ENCODE assay signal across 8 cellular contexts in genomic region chr19:46515879-46516350, GRCh38. TPM values are rescaled to one million over a fixed set of nuclear protein-coding genes. Genes with fewer than 3 reads are reported as not detected.
DNase-seq lines count a peak whose midpoint lies in the region; ATAC-seq, FAIRE-seq and TF ChIP-seq lines count a peak whose summit lies in the region.

No MANE protein-coding gene starts in this region.

- in situ Hi-C loops in K562 (cut with MboI): no loop called here

- H2AFZ ChIP-seq in K562 (ENCODE audit: low read depth, low read length): peak overlapping the region; percentile 62

- peak; percentile 40 for DNase-seq in AG10803 (ENCODE audit: low read depth)
- no peak for DNase-seq in GM12864 (ENCODE audit: low read depth)
- DNase-seq in NOMO-1 treated with DMSO at 0.1 percent for 48 hours (lab: John Stamatoyannopoulos, UW; ENCODE audit: unreplicated experiment): peak; percentile 35
- DNase-seq in K562 (ENCODE audit: extremely low read depth in 1 of 4, low spot score in 3 of 4): peak; percentile 58 to 80 (median 76)
- no peak for DNase-seq in left lung

- H3K9ac ChIP-seq in K562 (ENCODE audit: insufficient read depth in 1 of 2, low read depth in 2 of 2, low read length in 2 of 2): no peak overlapping the region

- H3K36me3 ChIP-seq in K562 (ENCODE audit: control insufficient read depth, insufficient read depth, low read length) (no peaks in the 10 kb centered on the region), left lung (no peaks in the 10 kb centered on the region)

- TF ChIP-seq RAD21 in K562 (CRISPR knock-in tag; conservative IDR thresholded peaks at IDR 0.05 in 1 of 2, IDR thresholded peaks at IDR 0.05 in 1 of 2): peak in 1 of 2 experiments; percentile 54; a peak in 2 of 4 replicates

- no peaks in the 10 kb centered on the region for H3K9me1 ChIP-seq in K562 (ENCODE audit: control insufficient read depth, insufficient read depth, low read length)

- WGBS in K562 (ENCODE audit: insufficient coverage, low coverage, missing lambda C conversion rate): 13% methylated on average over 6 of the region's 6 CpGs

- CTCF ChIA-PET in K562 (lab: Yijun Ruan, JAX; ENCODE audit: low intra/inter-chr PET ratio): interaction anchor here (0.6 to 5.7 kb wide), 4 partner anchors 22 to 430 kb away, joined by 3 to 115 read pairs (median 7); no protein-coding TSS in a partner anchor

- TF ChIP-seq POLR2A in K562 (conservative IDR thresholded peaks at IDR 0.05): no peak

- no peaks in the 10 kb centered on the region for H3K79me2 ChIP-seq in K562 (ENCODE audit: control insufficient read depth, insufficient read depth, low read length)

- no peaks in the 10 kb centered on the region for H3K27me3 ChIP-seq in K562 (ENCODE audit: control insufficient read depth in 2 of 2, insufficient read depth in 2 of 2, low read length in 2 of 2)
- peaks cover 0 to 23% of the 10 kb centered on the region in 2 donors for H3K27me3 ChIP-seq in left lung

- H3K27ac ChIP-seq in K562 (ENCODE audit: extremely low read depth, low read depth, low read length) (no peak overlapping the region), left lung (no peak overlapping the region)

- ATAC-seq in K562 (peak; percentile 76), left lung (peak; percentile 50), HG03460 (IDR thresholded peaks at IDR 0.05; ENCODE audit: unreplicated experiment) (no peak), HG02884 (IDR thresholded peaks at IDR 0.05; ENCODE audit: unreplicated experiment) (no peak), HG02642 (IDR thresholded peaks at IDR 0.05; ENCODE audit: poor library complexity, unreplicated experiment) (no peak)

- BruUV-seq in K562 (replicated peaks; lab: Mats Ljungman, UMichigan): no TSS peak

- intact Hi-C loops in K562 (cut with micrococcal nuclease): no loop called here
- intact Hi-C loops in left lung (cut with DNase I): no loop called here

- TF ChIP-seq CTCF in AG10803 (conservative IDR thresholded peaks at IDR 0.05; ENCODE audit: low read length): peak; percentile 72
- peak; percentile 68 for TF ChIP-seq CTCF in GM12864 (IDR thresholded peaks at IDR 0.05; ENCODE audit: low read depth, low read length, missing control alignments)
- TF ChIP-seq CTCF in K562 (IDR thresholded peaks at IDR 0.05 in 2 of 3, conservative IDR thresholded peaks at IDR 0.05 in 1 of 3; ENCODE audit: insufficient read depth in 2 of 3, low read depth in 1 of 3, low read length in 3 of 3): peak; percentile 57 to 79 (median 69)
- peak; percentile 52 to 61 for TF ChIP-seq CTCF in left lung (IDR thresholded peaks at IDR 0.05)

- no peak for TF ChIP-seq EP300 in K562 (IDR thresholded peaks at IDR 0.05; ENCODE audit: low read length)

- H4K20me1 ChIP-seq in K562 (replicated peaks; ENCODE audit: control insufficient read depth, insufficient read depth, low read length): no peaks in the 10 kb centered on the region

- peak; percentile 82 for FAIRE-seq in K562 (lab: Jason Lieb, UNC)

- POLR2A ChIA-PET in K562 (lab: Yijun Ruan, JAX): interaction anchor here (0.7 to 1.4 kb wide), 4 partner anchors 111 to 216 kb away, joined by 3 read pairs; no protein-coding TSS in a partner anchor

- H3K4me1 ChIP-seq in K562 (replicated peaks in 1 of 2; ENCODE audit: control insufficient read depth in 2 of 2, insufficient read depth in 2 of 2, low read length in 2 of 2): peaks cover 0 to 8% of the 10 kb centered on the region in 2 experiments; a peak in 3 of 5 replicates
- H3K4me1 ChIP-seq in left lung: no peaks in the 10 kb centered on the region

- H3K4me3 ChIP-seq in AG10803 (ENCODE audit: low read length) (no peak overlapping the region), GM12864 (ENCODE audit: low read depth, low read length) (no peak overlapping the region), K562 (no peak overlapping the region), left lung (no peak overlapping the region)

- H3K4me2 ChIP-seq in K562 (ENCODE audit: insufficient read depth, low read length): no peak overlapping the region

- H3K9me3 ChIP-seq in K562 (replicated peaks; ENCODE audit: control insufficient read depth, insufficient read depth, low read depth, low read length) (no peaks in the 10 kb centered on the region), left lung (peaks cover 0 to 8% of the 10 kb centered on the region in 2 donors)

TF ChIP-seq in K562, 482 proteins besides CTCF, POLR2A, EP300 and RAD21 (continues in another document):
- TF ChIP-seq, protein P1, sequence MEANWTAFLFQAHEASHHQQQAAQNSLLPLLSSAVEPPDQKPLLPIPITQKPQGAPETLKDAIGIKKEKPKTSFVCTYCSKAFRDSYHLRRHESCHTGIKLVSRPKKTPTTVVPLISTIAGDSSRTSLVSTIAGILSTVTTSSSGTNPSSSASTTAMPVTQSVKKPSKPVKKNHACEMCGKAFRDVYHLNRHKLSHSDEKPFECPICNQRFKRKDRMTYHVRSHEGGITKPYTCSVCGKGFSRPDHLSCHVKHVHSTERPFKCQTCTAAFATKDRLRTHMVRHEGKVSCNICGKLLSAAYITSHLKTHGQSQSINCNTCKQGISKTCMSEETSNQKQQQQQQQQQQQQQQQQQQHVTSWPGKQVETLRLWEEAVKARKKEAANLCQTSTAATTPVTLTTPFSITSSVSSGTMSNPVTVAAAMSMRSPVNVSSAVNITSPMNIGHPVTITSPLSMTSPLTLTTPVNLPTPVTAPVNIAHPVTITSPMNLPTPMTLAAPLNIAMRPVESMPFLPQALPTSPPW (CRISPR knock-in tag; IDR thresholded peaks at IDR 0.05): peak; percentile 53
- TF ChIP-seq E2F1 (CRISPR knock-in tag; IDR thresholded peaks at IDR 0.05) (no peak), ZNF384 (IDR thresholded peaks at IDR 0.05; ENCODE audit: low read depth, low read length) (peak; percentile 61; the same call in 1 of the 2 replicates), ZC3H4 (CRISPR knock-in tag; IDR thresholded peaks at IDR 0.05; ENCODE audit: borderline replicate concordance) (no peak), E2F3 (CRISPR knock-in tag; IDR thresholded peaks at IDR 0.05) (no peak), MAZ (CRISPR knock-in tag; conservative IDR thresholded peaks at IDR 0.05 in 1 of 2, IDR thresholded peaks at IDR 0.05 in 1 of 2) (peak in 1 of 2 experiments; percentile 27; a peak in 1 of 4 replicates)

RNA-seq across cellular contexts. Expression of gene PNMA8B, which starts 20.2 kb away (rescaled TPM):
- not detected in 2 replicates for total RNA-seq in K562 (2011; cell fraction: chromatin; rRNA removed; ENCODE audit: low replicate concordance)
- total RNA-seq in K562 (2011; cell fraction: nucleolus; rRNA removed): not detected in 2 replicates
- total RNA-seq in K562 (2011; cell fraction: nucleoplasm; rRNA removed): not detected in 2 replicates
- total RNA-seq in K562 (2014; rRNA removed) (0.04 TPM in 1 of 2 replicates, not detected in the other), K562 (2014; rRNA removed; fragmentation: Illumina TruSeq; extraction: Trizol) (not detected in 2 replicates), K562 (2015; rRNA removed; fragmentation: Illumina TruSeq; extraction: Trizol) (not detected in 2 replicates), K562 (2021) (0.02 TPM in 1 of 2 replicates, not detected in the other), left lung (1 to 10 TPM; 1.4 to 2.1 TPM)
- polyA plus RNA-seq in K562 (2011; rRNA removed) (not detected in 2 replicates), K562 (2014; fragmentation: Illumina TruSeq; extraction: Trizol) (not detected in 2 replicates), K562 (2014; fragmentation: Nextera tagmentation; extraction: Ambion mirVana) (not detected), K562 (2014; rRNA removed) (not detected in 2 replicates)
- 0.01 TPM in 1 of 2 replicates, not detected in the other for polyA plus RNA-seq in K562 (2011; cell fraction: cytosol; rRNA removed)
- not detected in 2 replicates for polyA plus RNA-seq in K562 (2011; cell fraction: nucleus; rRNA removed)
- polyA plus RNA-seq in K562 (2012): not detected in 2 replicates
- not detected in 2 replicates for polyA minus RNA-seq in K562 (2011; rRNA and poly(A)+ RNA removed)
- not detected in 2 replicates for polyA minus RNA-seq in K562 (2011; cell fraction: cytosol; rRNA and poly(A)+ RNA removed)
- polyA minus RNA-seq in K562 (2011; cell fraction: nucleus; rRNA and poly(A)+ RNA removed): not detected in 2 replicates

RNA-seq across cellular contexts. Expression of gene PNMA8A, which starts 44.6 kb away (rescaled TPM):
- total RNA-seq in K562 (2011; cell fraction: chromatin; rRNA removed; ENCODE audit: low replicate concordance): 11.8 and 15.0 TPM in 2 replicates
- 9.9 and 10.7 TPM in 2 replicates for total RNA-seq in K562 (2011; cell fraction: nucleolus; rRNA removed)
- 13.3 and 16.0 TPM in 2 replicates for total RNA-seq in K562 (2011; cell fraction: nucleoplasm; rRNA removed)
- total RNA-seq in K562 (2014; rRNA removed): 13.3 and 16.6 TPM in 2 replicates
- 18.4 and 19.5 TPM in 2 replicates for total RNA-seq in K562 (2014; rRNA removed; fragmentation: Illumina TruSeq; extraction: Trizol)
- 18.3 and 18.6 TPM in 2 replicates for total RNA-seq in K562 (2015; rRNA removed; fragmentation: Illumina TruSeq; extraction: Trizol)
- total RNA-seq in K562 (2021): 14.9 and 16.3 TPM in 2 replicates
- polyA plus RNA-seq in K562 (2011; rRNA removed): 20.1 and 23.8 TPM in 2 replicates
- polyA plus RNA-seq in K562 (2011; cell fraction: cytosol; rRNA removed): 9.2 and 16.4 TPM in 2 replicates
- 5.4 and 6.0 TPM in 2 replicates for polyA plus RNA-seq in K562 (2011; cell fraction: nucleus; rRNA removed)
- polyA plus RNA-seq in K562 (2012): 14.2 and 18.1 TPM in 2 replicates
- 17.8 and 18.5 TPM in 2 replicates for polyA plus RNA-seq in K562 (2014; fragmentation: Illumina TruSeq; extraction: Trizol)
- polyA plus RNA-seq in K562 (2014; fragmentation: Nextera tagmentation; extraction: Ambion mirVana): 1 to 10 TPM; 6.6 to 7.2 TPM
- polyA plus RNA-seq in K562 (2014; rRNA removed): 13.2 and 16.7 TPM in 2 replicates
- 12.6 and 14.7 TPM in 2 replicates for polyA minus RNA-seq in K562 (2011; rRNA and poly(A)+ RNA removed)
- polyA minus RNA-seq in K562 (2011; cell fraction: cytosol; rRNA and poly(A)+ RNA removed): 7.6 and 8.3 TPM in 2 replicates
- 2.0 and 4.9 TPM in 2 replicates for polyA minus RNA-seq in K562 (2011; cell fraction: nucleus; rRNA and poly(A)+ RNA removed)
- 1 to 10 TPM; 1.5 to 3.8 TPM for total RNA-seq in left lung

Comparison
In these comparisons a context has a peak if more than half of its experiments do, and no peak if none do; other contexts are left out.
1. DNase-seq: peak in AG10803 (single experiment), NOMO-1 treated with DMSO at 0.1 percent for 48 hours (single experiment) and K562 (4 of 4); none in GM12864 (single experiment) and left lung (0 of 2).
2. ATAC-seq: peak in K562 (single experiment) and left lung (single experiment); none in HG03460 (single experiment), HG02884 (single experiment) and HG02642 (single experiment).
3. Peak in every context shown above with its lines, with median percentiles within 50 percentile points of each other: CTCF ChIP-seq.